8 cellular contexts compared by ENCODE assay signal in the genomic region with DNA sequence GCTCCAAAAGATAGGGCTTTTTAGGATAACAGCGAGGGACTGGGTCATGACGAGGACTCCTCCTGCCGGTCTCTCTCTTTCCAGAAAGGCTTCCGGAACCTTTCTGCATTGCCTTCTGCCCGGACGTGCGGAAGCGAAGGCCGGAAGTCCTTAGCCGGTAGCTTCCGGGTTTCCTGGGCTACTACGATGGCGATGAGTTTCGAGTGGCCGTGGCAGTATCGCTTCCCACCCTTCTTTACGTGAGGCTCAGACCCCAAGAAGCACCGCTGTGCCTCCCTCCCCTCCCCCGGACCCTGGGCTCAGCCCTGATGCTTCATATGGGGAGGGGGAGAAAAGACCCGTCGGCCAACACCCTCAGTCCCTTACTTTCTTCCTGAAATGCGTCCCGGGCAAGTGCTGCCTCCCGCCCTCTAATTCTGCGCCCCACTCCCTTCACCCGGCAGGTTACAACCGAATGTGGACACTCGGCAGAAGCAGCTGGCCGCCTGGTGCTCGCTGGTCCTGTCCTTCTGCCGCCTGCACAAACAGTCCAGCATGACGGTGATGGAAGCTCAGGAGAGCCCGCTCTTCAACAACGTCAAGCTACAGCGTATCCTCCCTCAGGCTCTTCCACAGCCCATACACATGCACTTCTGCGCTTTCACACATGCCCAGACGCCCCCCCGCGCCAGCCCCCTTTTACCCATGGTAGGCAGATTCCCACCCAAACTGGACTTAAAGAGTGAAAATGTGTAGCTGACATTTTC. TPM values are rescaled to one million over a fixed set of nuclear protein-coding genes. Genes with fewer than 3 reads are reported as not detected.
DNase-seq lines count a peak whose midpoint lies in the region; TF ChIP-seq lines count a peak whose summit lies in the region.

A gene (plus strand): TSS at position 160 of the 746 bp plus-strand sequence. CDS start 27 bp downstream, at position 187.

- intact Hi-C loops in cardiac septum (cut with DNase I) = no loop called here

- TF ChIP-seq CTCF in tibial nerve (IDR thresholded peaks at IDR 0.05) = no peak

- DNase-seq in COR-L47 (lab: John Stamatoyannopoulos, UW) (peak; percentile 76), GOT3 (lab: John Stamatoyannopoulos, UW) (peak; percentile 30), NCI-H128 (lab: John Stamatoyannopoulos, UW; ENCODE audit: unreplicated experiment) (peak; percentile 13), SW480 (ENCODE audit: low spot score) (peak; percentile 81), adipocyte (ENCODE audit: low read depth) (peak; percentile 92), cardiac septum (ENCODE audit: low spot score) (peak; percentile 92), pons (ENCODE audit: low spot score) (peak; percentile 84), tibial nerve (ENCODE audit: low spot score in 2 of 2) (peak; percentile 38 to 77)

- H3K9ac ChIP-seq in adipocyte (ENCODE audit: low read length) = peak within 1 kb of the TSS; percentile 97

- WGBS in tibial nerve, 2 donors = 2% methylated on average over 30 to 37 of the region's 39 CpGs

- TF ChIP-seq EP300 in tibial nerve (IDR thresholded peaks at IDR 0.05) = peak in 1 of 2 donors; percentile 91

- H3K27ac ChIP-seq in tibial nerve = peak within 1 kb of the TSS; percentile 53 to 88 (median 80)

- peak in 1 of 2 donors; percentile 51 for TF ChIP-seq POLR2A in tibial nerve (IDR thresholded peaks at IDR 0.05)

- H3K9me3 ChIP-seq in adipocyte (ENCODE audit: control insufficient read depth, low read length) (no peaks in the 10 kb centered on the region), tibial nerve (no peaks in the 10 kb centered on the region)

- H3K4me3 ChIP-seq in adipocyte (ENCODE audit: low read length) (peak within 1 kb of the TSS; percentile 99), tibial nerve (peak within 1 kb of the TSS; percentile 69 to 78 (median 76))

- H3K4me1 ChIP-seq in adipocyte (ENCODE audit: control insufficient read depth, insufficient read depth, low read length) (peaks cover 13% of the 10 kb centered on the region), tibial nerve (peaks cover 0 to 15% (median 8%) of the 10 kb centered on the region in 4 donors)

- H3K36me3 ChIP-seq in adipocyte (ENCODE audit: control insufficient read depth, insufficient read depth, low read length, severe bottlenecking) (peaks cover 33% of the 10 kb centered on the region), tibial nerve (peaks cover 3 to 41% (median 28%) of the 10 kb centered on the region in 3 donors)

- H3K27me3 ChIP-seq in adipocyte (replicated peaks; ENCODE audit: control insufficient read depth, insufficient read depth, low read length) (no peaks in the 10 kb centered on the region), tibial nerve (no peaks in the 10 kb centered on the region)

RNA-seq across cellular contexts. Expression of the gene that starts here (rescaled TPM):
- total RNA-seq in cardiac septum (32.3 TPM), tibial nerve (10 to 100 TPM; 24.5 to 44.7 (median 38.2) TPM)

Comparison
In these comparisons a context has a peak if more than half of its experiments do, and no peak if none do; other contexts are left out.
1. Peak in every context shown above with its lines: DNase-seq, H3K4me3 ChIP-seq and H3K27ac ChIP-seq.
2. DNase-seq: peak in every context shown above with its lines; median percentile 92 in adipocyte; 92 in cardiac septum; 84 in pons; 81 in SW480; 76 in COR-L47; 58 in tibial nerve; 30 in GOT3; 13 in NCI-H128.